ENCODE assay signal across 24 cellular contexts in the genomic region with DNA sequence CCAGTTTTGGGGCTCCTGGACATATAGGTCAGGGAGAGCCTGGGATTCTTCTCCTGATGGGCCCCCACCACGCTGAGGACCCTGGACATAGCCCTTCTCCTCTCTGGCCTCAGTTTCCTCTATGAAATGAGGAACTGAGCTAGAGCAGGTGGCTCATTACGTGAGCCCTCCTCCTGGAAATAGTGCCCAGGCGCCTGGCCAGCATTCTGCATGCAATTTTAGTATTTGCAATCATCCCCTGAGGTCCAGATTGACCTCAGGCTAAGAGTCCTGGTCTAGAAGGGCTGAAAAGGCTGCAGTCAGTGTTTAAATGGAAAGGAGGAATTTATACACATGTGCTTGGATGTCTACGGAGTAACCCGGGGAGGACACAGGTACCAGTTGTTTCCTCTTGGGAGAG. TPM values are rescaled to one million over a fixed set of nuclear protein-coding genes. Genes with fewer than 3 reads are reported as not detected.
A peak's percentile ranks its signal among the peaks of the same experiment; 100 is the strongest.
DNase-seq lines count a peak whose midpoint lies in the region; ATAC-seq, FAIRE-seq and TF ChIP-seq lines count a peak whose summit lies in the region.
"Had no signal": no experiment of that assay in that cellular context is flagged by ENCODE, and none has a peak within 500 bp of the region (broad histone marks: within the 10 kb centered on the region; RNA-seq: fewer than 3 reads in every experiment).

No MANE protein-coding gene starts in this region.

- H3K79me2 ChIP-seq in GM12878 (ENCODE audit: control insufficient read depth, insufficient read depth, low read length) (no peaks in the 10 kb centered on the region), PC-9 (ENCODE audit: low read depth) (no peaks in the 10 kb centered on the region)

- CTCF ChIA-PET in GM12878 (lab: Yijun Ruan, JAX) = interaction anchor here (1.0 to 1.4 kb wide), 2 partner anchors 16 to 39 kb away, joined by 3 to 5 read pairs; no protein-coding TSS in a partner anchor
- CTCF ChIA-PET in PC-9 (lab: Charles Lee) = no interaction called here

- H3K27me3 ChIP-seq in GM12878 (replicated peaks in 1 of 2; ENCODE audit: control insufficient read depth in 2 of 2, insufficient read depth in 2 of 2, low read length in 1 of 2) = peaks cover 0 to 3% of the 10 kb centered on the region in 2 experiments; a peak in 1 of 4 replicates
- no peaks in the 10 kb centered on the region for H3K27me3 ChIP-seq in dorsolateral prefrontal cortex
- H3K27me3 ChIP-seq in PC-9 (ENCODE audit: insufficient read depth, low read depth) = no peaks in the 10 kb centered on the region

- intact Hi-C loops in GM12878 (cut with micrococcal nuclease; ENCODE audit: unreplicated experiment) = no loop called here
- intact Hi-C loops in dorsolateral prefrontal cortex (cut with DNase I) = no loop called here
- intact Hi-C loops in PC-9 (cut with micrococcal nuclease; ENCODE audit: unreplicated experiment) = no loop called here

- SMC1A ChIA-PET in GM12878 (lab: Charles Lee; ENCODE audit: uncharacterized antibody, unreplicated experiment) = no interaction called here

- H3K4me3 ChIP-seq in GM12878 (no peak overlapping the region), dorsolateral prefrontal cortex (no peak overlapping the region), PC-9 (no peak overlapping the region)
- H3K4me3 ChIP-seq: GM23338, SJSA1 had no signal

- H3K4me2 ChIP-seq in GM12878 (ENCODE audit: control insufficient read depth, insufficient read depth) (no peak overlapping the region), PC-9 (no peak overlapping the region)
- H3K4me2 ChIP-seq: KMS-11 had no signal

- no peak overlapping the region for H3K9ac ChIP-seq in GM12878 (ENCODE audit: control insufficient read depth, insufficient read depth, low read length)
- H3K9ac ChIP-seq: KMS-11 had no signal

- TF ChIP-seq CTCF in GM12878 (IDR thresholded peaks at IDR 0.05 in 2 of 3, conservative IDR thresholded peaks at IDR 0.05 in 1 of 3; ENCODE audit: control insufficient read depth in 2 of 3, extremely low read depth in 1 of 3, insufficient read depth in 1 of 3, low read depth in 3 of 3, low read length in 3 of 3) (no peak), dorsolateral prefrontal cortex (IDR thresholded peaks at IDR 0.05 in 54 of 56, conservative IDR thresholded peaks at IDR 0.05 in 2 of 56; ENCODE audit: low read depth in 1 of 56, partially characterized antibody in 56 of 56) (no peak), PC-9 (conservative IDR thresholded peaks at IDR 0.05) (no peak)

- in situ Hi-C loops in GM12878 (cut with MboI) = no loop called here

- no peak for ATAC-seq in GM12878
- ATAC-seq in GM21447 (IDR thresholded peaks at IDR 0.05; ENCODE audit: unreplicated experiment) = no peak
- ATAC-seq: Right ventricle myocardium inferior had no signal

- H4K20me1 ChIP-seq in GM12878 (ENCODE audit: control insufficient read depth, insufficient read depth) = no peaks in the 10 kb centered on the region
- no peaks in the 10 kb centered on the region for H4K20me1 ChIP-seq in PC-9 (ENCODE audit: insufficient read depth)

- RAD21 ChIA-PET in GM12878 (lab: Charles Lee; ENCODE audit: unreplicated experiment) = no interaction called here

- H3K27ac ChIP-seq in GM12878 (ENCODE audit: control insufficient read depth, insufficient read depth) = no peak overlapping the region
- peak overlapping the region in 53 of 59 donors; percentile 19 to 100 (median 79) for H3K27ac ChIP-seq in dorsolateral prefrontal cortex
- H3K27ac ChIP-seq in substantia nigra (ENCODE audit: low read depth, low read length, poor library complexity, severe bottlenecking) = peak overlapping the region; percentile 85
- H3K27ac ChIP-seq in PC-9 = no peak overlapping the region
- H3K27ac ChIP-seq: C4-2B, KMS-11, SJSA1 had no signal

- POLR2A ChIA-PET in GM12878 (lab: Charles Lee) = interaction anchor here (0.7 kb wide), 1 partner anchor 47 kb away, joined by 4 read pairs; no protein-coding TSS in a partner anchor
- POLR2A ChIA-PET in PC-9 (lab: Charles Lee; ENCODE audit: unreplicated experiment) = no interaction called here

- BruUV-seq in GM12878 (replicated peaks; lab: Mats Ljungman, UMichigan) = no TSS peak
- no TSS peak for BruUV-seq in PC-9 (replicated peaks; lab: Mats Ljungman, UMichigan)

- H3K4me1 ChIP-seq in GM12878 (ENCODE audit: control insufficient read depth, insufficient read depth, low read length) (no peaks in the 10 kb centered on the region; the same call in 1 of the 2 replicates), PC-9 (replicated peaks; ENCODE audit: insufficient read depth) (peaks cover 15% of the 10 kb centered on the region; the same call in 1 of the 2 replicates)
- H3K4me1 ChIP-seq: SJSA1 had no signal

- peaks cover 29% of the 10 kb centered on the region for H3F3A ChIP-seq in PC-9 (ENCODE audit: insufficient read depth, low read depth)

- H3K36me3 ChIP-seq in GM12878 (ENCODE audit: control insufficient read depth in 2 of 2, insufficient read depth in 2 of 2, low read length in 1 of 2) (no peaks in the 10 kb centered on the region), PC-9 (ENCODE audit: low read depth) (no peaks in the 10 kb centered on the region)
- H3K36me3 ChIP-seq: SJSA1 had no signal

- no peak overlapping the region for H2AFZ ChIP-seq in GM12878 (ENCODE audit: control insufficient read depth, low read depth, low read length)
- no peak overlapping the region for H2AFZ ChIP-seq in PC-9

- 19% methylated on average over 5 of the region's 5 CpGs for WGBS in GM12878 (ENCODE audit: insufficient coverage, insufficient replicate concordance, low lambda C conversion rate, missing lambda C conversion rate)

- no peak for TF ChIP-seq POLR2A in GM12891 (IDR thresholded peaks at IDR 0.05; ENCODE audit: low read depth, low read length)
- no peak for TF ChIP-seq POLR2A in GM12878 (IDR thresholded peaks at IDR 0.05; ENCODE audit: low read depth, low read length)

- no peak for TF ChIP-seq RAD21 in GM12878 (IDR thresholded peaks at IDR 0.05; ENCODE audit: insufficient read depth, low read depth, low read length)

- no peaks in the 10 kb centered on the region for H3K9me2 ChIP-seq in PC-9 (ENCODE audit: insufficient read depth)

- DNase-seq in GM12891 (ENCODE audit: insufficient read length, low spot score) = no peak
- no peak for DNase-seq in GM12878 (ENCODE audit: low read depth, low spot score)
- DNase-seq in dorsolateral prefrontal cortex = peak in 1 of 10 donors; percentile 32
- peak in 3 of 49 donors; percentile 33 to 50 (median 39) for DNase-seq in substantia nigra (lab: John Stamatoyannopoulos, UW)
- no peak for DNase-seq in activated CD4-positive, alpha-beta T cell treated with anti-CD3 and anti-CD28 coated beads for 48 hours
- no peak for DNase-seq in PC-9
- DNase-seq: Calu3; CD8-positive, alpha-beta memory T cell; EL; HCEC 1CT; NCI-H1092 treated with DMSO at 0.1 percent for 48 hours; NCI-H1436 treated with DMSO at 0.1 percent for 48 hours; NCI-H1930; NCI-H774; OCI-M1 had no signal

- H3K9me3 ChIP-seq in GM12878 (replicated peaks; ENCODE audit: control insufficient read depth, insufficient read depth, low read length) = no peaks in the 10 kb centered on the region
- H3K9me3 ChIP-seq in PC-9 (ENCODE audit: insufficient read depth, low read depth) = 0 out of 2 replicates have a peak, but pooled peaks cover 5% of the 10 kb centered on the region
- H3K9me3 ChIP-seq: SJSA1 had no signal

- no peak for TF ChIP-seq EP300 in GM12878 (IDR thresholded peaks at IDR 0.05; ENCODE audit: borderline replicate concordance in 1 of 2, control insufficient read depth in 1 of 2, low read depth in 2 of 2, low read length in 2 of 2)

- FAIRE-seq in GM12891 (lab: Jason Lieb, UNC) = no peak
- FAIRE-seq in GM12878 (lab: Jason Lieb, UNC) = no peak
- FAIRE-seq: A204.1, HTR-8/SVneo had no signal

TF ChIP-seq in GM12891, 5 proteins besides CTCF, POLR2A, EP300 and RAD21:
- no peak for TF ChIP-seq TAF1 (IDR thresholded peaks at IDR 0.05; ENCODE audit: low read depth, low read length)
- TF ChIP-seq SPI1 (IDR thresholded peaks at IDR 0.05; ENCODE audit: low read depth, low read length) = peak; percentile 33; the same call in 1 of the 2 replicates

TF ChIP-seq in GM12878, 131 proteins besides CTCF, POLR2A, EP300 and RAD21:
- no peak for TF ChIP-seq EGR1 (IDR thresholded peaks at IDR 0.05; ENCODE audit: borderline replicate concordance in 1 of 2, low read depth in 2 of 2, low read length in 2 of 2)
- peak; percentile 25; the same call in 1 of the 2 replicates for TF ChIP-seq SPI1 (IDR thresholded peaks at IDR 0.05; ENCODE audit: borderline replicate concordance, insufficient read depth, low read depth, low read length)
- no peak for TF ChIP-seq LARP7 (IDR thresholded peaks at IDR 0.05)

RNA-seq across cellular contexts. Expression of gene RHBG, which starts 33.6 kb away (rescaled TPM):
- polyA plus RNA-seq in GM12891 (2012; ENCODE audit: low read depth, missing spikeins) = 0.08 TPM
- not detected in 2 replicates for total RNA-seq in GM12878 (2013; cell fraction: nucleolus; rRNA removed)
- total RNA-seq in GM12878 (2014; rRNA removed) (not detected in 2 replicates), GM12878 (2014; rRNA removed; fragmentation: Illumina TruSeq; extraction: Trizol) (not detected in 2 replicates), GM12878 (2021) (0.11 TPM in 1 of 2 replicates, not detected in the other), dorsolateral prefrontal cortex (under 1 TPM in 5 of 120 experiments, not detected in 115; 0.33 to 0.61 (median 0.44) TPM), PC-9 (2021) (1.8 and 4.0 TPM in 2 replicates)
- polyA plus RNA-seq in GM12878 (2011; ENCODE audit: low read depth) = not detected
- polyA plus RNA-seq in GM12878 (2011; rRNA removed) (not detected in 2 replicates), GM12878 (2014; fragmentation: Illumina TruSeq; extraction: Trizol) (not detected in 2 replicates), GM12878 (2014; fragmentation: Nextera tagmentation; extraction: Ambion mirVana) (not detected), GM12878 (2014; rRNA removed) (0.04 TPM in 1 of 2 replicates, not detected in the other), GM12878 (2016; fragmentation: Nextera tagmentation; extraction: Ambion mirVana) (not detected)
- polyA plus RNA-seq in GM12878 (2011; cell fraction: cytosol; rRNA removed) = not detected in 2 replicates
- not detected in 2 replicates for polyA plus RNA-seq in GM12878 (2011; cell fraction: nucleus; rRNA removed)
- polyA plus RNA-seq in GM12878 (2012) = 0.11 and 0.19 TPM in 2 replicates
- polyA minus RNA-seq in GM12878 (2011; rRNA and poly(A)+ RNA removed) = not detected in 2 replicates
- not detected in 2 replicates for polyA minus RNA-seq in GM12878 (2011; cell fraction: cytosol; rRNA and poly(A)+ RNA removed)
- not detected in 2 replicates for polyA minus RNA-seq in GM12878 (2011; cell fraction: nucleus; rRNA and poly(A)+ RNA removed)
- total RNA-seq: CD8-positive, alpha-beta memory T cell; NCI-H460; Right ventricle myocardium inferior; SJSA1 had no signal
- polyA plus RNA-seq: CD8-positive, alpha-beta memory T cell had no signal

Comparison
In these comparisons a context has a peak if more than half of its experiments do, and no peak if none do; other contexts are left out.
1. H3K27ac ChIP-seq: peak in dorsolateral prefrontal cortex (53 of 59) and substantia nigra (single experiment); none in GM12878 (single experiment) and PC-9 (single experiment).